6 cellular contexts compared by ENCODE assay signal in genomic region chr17:8150194-8151119, GRCh38. TPM values are rescaled to one million over a fixed set of nuclear protein-coding genes. Genes with fewer than 3 reads are reported as not detected.
DNase-seq lines count a peak whose midpoint lies in the region; ATAC-seq lines count a peak whose summit lies in the region.

No MANE protein-coding gene starts in this region.

- no peak for ATAC-seq in memory B cell (ENCODE audit: low read depth)
- ATAC-seq in HG03521 (IDR thresholded peaks at IDR 0.05; ENCODE audit: unreplicated experiment), result no peak
- ATAC-seq in HG03139 (IDR thresholded peaks at IDR 0.05; ENCODE audit: unreplicated experiment), result no peak

- H3K27me3 Mint-ChIP-seq in CD4-positive, alpha-beta memory T cell, result no peaks in the 10 kb centered on the region
- H3K27me3 Mint-ChIP-seq in memory B cell, result no peaks in the 10 kb centered on the region

- DNase-seq in CD4-positive, alpha-beta memory T cell, result peak in 1 of 5 donors; percentile 20
- no peak for DNase-seq in SK-N-MC (ENCODE audit: low read depth, low spot score)
- no peak for DNase-seq in memory B cell (ENCODE audit: low spot score in 2 of 2)
- no peak for DNase-seq in NCI-H1694 (lab: John Stamatoyannopoulos, UW)

- intact Hi-C loops in CD4-positive, alpha-beta memory T cell (cut with micrococcal nuclease), result loop anchor here (1.0 kb wide), 1 partner anchor 11 kb away; no protein-coding TSS in a partner anchor

- peaks cover 30 to 56% (median 39%) of the 10 kb centered on the region in 4 donors for H3K4me1 Mint-ChIP-seq in CD4-positive, alpha-beta memory T cell
- peaks cover 40% of the 10 kb centered on the region for H3K4me1 Mint-ChIP-seq in memory B cell

- H3K9me3 ChIP-seq in CD4-positive, alpha-beta memory T cell (ENCODE audit: control insufficient read depth in 1 of 2, low read length in 2 of 2), result no peaks in the 10 kb centered on the region
- no peaks in the 10 kb centered on the region for H3K9me3 ChIP-seq in SK-N-MC (ENCODE audit: low read depth, low read length)

- peaks cover 51% of the 10 kb centered on the region for H3K36me3 ChIP-seq in CD4-positive, alpha-beta memory T cell (ENCODE audit: insufficient read depth, low read length)
- H3K36me3 ChIP-seq in SK-N-MC (ENCODE audit: insufficient read depth, low read length), result peaks cover 41% of the 10 kb centered on the region; the same call in 1 of the 2 replicates

- peak overlapping the region; percentile 100 for H3K27ac ChIP-seq in CD4-positive, alpha-beta memory T cell (ENCODE audit: low read depth, low read length)
- peak overlapping the region; percentile 59 for H3K27ac ChIP-seq in SK-N-MC

- no peaks in the 10 kb centered on the region for H3K27me3 ChIP-seq in CD4-positive, alpha-beta memory T cell (ENCODE audit: insufficient read depth, low read length)

- peaks cover 49% of the 10 kb centered on the region for H3K4me1 ChIP-seq in CD4-positive, alpha-beta memory T cell (ENCODE audit: insufficient read depth, low read length)

- H3K27ac Mint-ChIP-seq in CD4-positive, alpha-beta memory T cell, result no peak overlapping the region
- H3K27ac Mint-ChIP-seq in memory B cell, result peak overlapping the region; percentile 91

- CTCF ChIA-PET in CD4-positive, alpha-beta memory T cell (lab: Charles Lee; ENCODE audit: partially characterized antibody), result interaction anchor here (1.0 to 2.2 kb wide), 7 partner anchors 9 to 77 kb away, joined by 3 to 11 read pairs (median 6); no protein-coding TSS in a partner anchor

- peak overlapping the region; percentile 79 for H3K9ac ChIP-seq in SK-N-MC (ENCODE audit: insufficient read length)

- H3K36me3 Mint-ChIP-seq in CD4-positive, alpha-beta memory T cell, result peaks cover 28 to 69% of the 10 kb centered on the region in 2 donors
- peaks cover 29% of the 10 kb centered on the region for H3K36me3 Mint-ChIP-seq in memory B cell

- H3K4me3 Mint-ChIP-seq in CD4-positive, alpha-beta memory T cell, result peak overlapping the region in 7 of 8 donors; percentile 23 to 98 (median 91)
- peak overlapping the region; percentile 84 for H3K4me3 Mint-ChIP-seq in memory B cell

- POLR2A ChIA-PET in CD4-positive, alpha-beta memory T cell (lab: Charles Lee; ENCODE audit: partially characterized antibody), result interaction anchor here (0.6 to 23.4 kb wide), 18 partner anchors 8 to 293 kb away, joined by 3 to 1074 read pairs (median 4); partner anchors contain the start of genes ALOXE3, BORCS6, CTC1 and HES7

- peak overlapping the region in 1 of 2 donors; percentile 74 for H3K4me3 ChIP-seq in CD4-positive, alpha-beta memory T cell (ENCODE audit: low read length in 2 of 2)
- H3K4me3 ChIP-seq in SK-N-MC, result peak overlapping the region; percentile 97

- peaks cover 0 to 27% (median 0%) of the 10 kb centered on the region in 8 donors for H3K9me3 Mint-ChIP-seq in CD4-positive, alpha-beta memory T cell
- no peaks in the 10 kb centered on the region for H3K9me3 Mint-ChIP-seq in memory B cell

RNA-seq across cellular contexts. Expression of gene PER1, which starts 1.7 kb away (rescaled TPM):
- 10 to 100 TPM; 78.9 to 79.4 TPM for total RNA-seq in CD4-positive, alpha-beta memory T cell
- 10 to 100 TPM in 1 of 2 donors, 1 to 10 TPM in 1; 3.7 to 18.6 TPM for polyA plus RNA-seq in CD4-positive, alpha-beta memory T cell

RNA-seq across cellular contexts. Expression of gene VAMP2, which starts 12.3 kb away (rescaled TPM):
- total RNA-seq in CD4-positive, alpha-beta memory T cell, result 100 to 1,000 TPM; 190 to 203 TPM
- polyA plus RNA-seq in CD4-positive, alpha-beta memory T cell, result 100 to 1,000 TPM in 1 of 2 donors, 10 to 100 TPM in 1; 41.6 to 106 TPM

RNA-seq across cellular contexts. Expression of gene TMEM107, which starts 25.7 kb away (rescaled TPM):
- 10 to 100 TPM; 25.0 to 25.3 TPM for total RNA-seq in CD4-positive, alpha-beta memory T cell
- polyA plus RNA-seq in CD4-positive, alpha-beta memory T cell, result 10 to 100 TPM; 42.4 to 43.7 TPM

RNA-seq across cellular contexts. Expression of gene HES7, which starts 26.6 kb away (rescaled TPM):
- not detected for total RNA-seq in CD4-positive, alpha-beta memory T cell
- polyA plus RNA-seq in CD4-positive, alpha-beta memory T cell, result not detected

RNA-seq across cellular contexts. Expression of gene ALOXE3, which starts 32.1 kb away (rescaled TPM):
- total RNA-seq in CD4-positive, alpha-beta memory T cell, result under 1 TPM; 0.32 to 0.33 TPM
- under 1 TPM in 1 of 2 donors, not detected in 1; 0.20 TPM for polyA plus RNA-seq in CD4-positive, alpha-beta memory T cell
